Comparison of ENCODE assay signal across 8 cellular contexts in genomic region chr12:30822385-30823139, GRCh38.
DNase-seq lines count a peak whose midpoint lies in the region; ATAC-seq lines count a peak whose summit lies in the region.

No MANE protein-coding gene starts in this region.

- H3K27ac Mint-ChIP-seq in CD4-positive, alpha-beta memory T cell = peak overlapping the region in 4 of 7 donors; percentile 13 to 91 (median 75)
- H3K27ac Mint-ChIP-seq in activated naive CD8-positive, alpha-beta T cell treated with anti-CD3 and anti-CD28 coated beads, Interleukin-2, amount 50 U/mL, for 24 hours = no peak overlapping the region

- H3K36me3 Mint-ChIP-seq in CD4-positive, alpha-beta memory T cell = peaks cover 0 to 2% of the 10 kb centered on the region in 2 donors
- H3K36me3 Mint-ChIP-seq in activated naive CD8-positive, alpha-beta T cell treated with anti-CD3 and anti-CD28 coated beads, Interleukin-2, amount 50 U/mL, for 24 hours (ENCODE audit: low read depth) = no peaks in the 10 kb centered on the region

- CTCF ChIA-PET in CD4-positive, alpha-beta memory T cell (lab: Charles Lee; ENCODE audit: partially characterized antibody) = interaction anchor here (1.3 to 1.4 kb wide), 4 partner anchors 9 to 1302 kb away, joined by 3 to 6 read pairs (median 4); no protein-coding TSS in a partner anchor

- H3K9me3 Mint-ChIP-seq in CD4-positive, alpha-beta memory T cell = no peaks in the 10 kb centered on the region
- no peaks in the 10 kb centered on the region for H3K9me3 Mint-ChIP-seq in activated naive CD8-positive, alpha-beta T cell treated with anti-CD3 and anti-CD28 coated beads, Interleukin-2, amount 50 U/mL, for 24 hours

- ATAC-seq in GM21390 (IDR thresholded peaks at IDR 0.05; ENCODE audit: unreplicated experiment) (peak; percentile 56), Right ventricle myocardium superior (ENCODE audit: poor library complexity) (peak; percentile 96), GM21528 (IDR thresholded peaks at IDR 0.05; ENCODE audit: low FRiP score, unreplicated experiment) (no peak), HG03175 (IDR thresholded peaks at IDR 0.05; ENCODE audit: unreplicated experiment) (no peak)
- peak; percentile 60 for ATAC-seq in activated naive CD8-positive, alpha-beta T cell treated with anti-CD3 and anti-CD28 coated beads, Interleukin-2, amount 50 U/mL, for 24 hours

- intact Hi-C loops in CD4-positive, alpha-beta memory T cell (cut with micrococcal nuclease) = no loop called here
- intact Hi-C loops in Right ventricle myocardium superior (cut with DNase I) = no loop called here

- H2AK5ac ChIP-seq in neuronal stem cell (ENCODE audit: low read depth, low read length) = no peak overlapping the region

- no peak overlapping the region for H3K4ac ChIP-seq in neuronal stem cell (ENCODE audit: low read length)

- peak overlapping the region; percentile 70 for H3K4me2 ChIP-seq in neuronal stem cell (ENCODE audit: insufficient read depth, low read length, poor library complexity, severe bottlenecking)

- H2BK12ac ChIP-seq in neuronal stem cell (ENCODE audit: low read length) = peak overlapping the region; percentile 19

- H3K14ac ChIP-seq in neuronal stem cell (ENCODE audit: low read length) = no peak overlapping the region

- no peak overlapping the region for H2BK5ac ChIP-seq in neuronal stem cell (ENCODE audit: low read length)

- POLR2A ChIA-PET in CD4-positive, alpha-beta memory T cell (lab: Charles Lee; ENCODE audit: partially characterized antibody) = interaction anchor here (0.6 kb wide), 1 partner anchor 1721 kb away, joined by 3 read pairs; no protein-coding TSS in a partner anchor

- no peaks in the 10 kb centered on the region for H3K27me3 ChIP-seq in CD4-positive, alpha-beta memory T cell (ENCODE audit: insufficient read depth, low read length)
- H3K27me3 ChIP-seq in neuronal stem cell (ENCODE audit: control insufficient read depth in 3 of 3, insufficient read depth in 3 of 3, low read depth in 1 of 3, low read length in 3 of 3) = peaks cover 0 to 53% (median 0%) of the 10 kb centered on the region in 3 experiments

- H3K79me1 ChIP-seq in neuronal stem cell (ENCODE audit: low read depth, low read length) = no peaks in the 10 kb centered on the region

- WGBS in neuronal stem cell (ENCODE audit: extremely low coverage in 2 of 2, insufficient read length in 2 of 2, insufficient replicate concordance in 1 of 2), 2 donors = no CpG with 5 or more reads among the region's 47 CpGs

- H3K9ac ChIP-seq in neuronal stem cell (ENCODE audit: low read depth, low read length, poor library complexity) = no peak overlapping the region

- no peaks in the 10 kb centered on the region for H3K9me3 ChIP-seq in CD4-positive, alpha-beta memory T cell (ENCODE audit: control insufficient read depth in 1 of 2, low read length in 2 of 2)
- no peaks in the 10 kb centered on the region for H3K9me3 ChIP-seq in neuronal stem cell (replicated peaks in 1 of 2; ENCODE audit: control insufficient read depth in 2 of 2, insufficient read depth in 1 of 2, low read depth in 1 of 2, low read length in 2 of 2)

- H3K18ac ChIP-seq in neuronal stem cell (ENCODE audit: low read length) = peak overlapping the region; percentile 66

- H3K23ac ChIP-seq in neuronal stem cell (ENCODE audit: low read depth, low read length, poor library complexity) = no peak overlapping the region

- H4K8ac ChIP-seq in neuronal stem cell (ENCODE audit: low read depth, low read length) = peak overlapping the region; percentile 45

- H3K4me1 ChIP-seq in CD4-positive, alpha-beta memory T cell (ENCODE audit: insufficient read depth, low read length) = peaks cover 18% of the 10 kb centered on the region
- peaks cover 0 to 10% of the 10 kb centered on the region in 2 donors for H3K4me1 ChIP-seq in neuronal stem cell (ENCODE audit: control insufficient read depth in 2 of 2, insufficient read depth in 1 of 2, low read depth in 1 of 2, low read length in 2 of 2)

- peak overlapping the region; percentile 32 for H2BK15ac ChIP-seq in neuronal stem cell (ENCODE audit: low read length)

- H3K27me3 Mint-ChIP-seq in CD4-positive, alpha-beta memory T cell = peaks cover 13 to 43% of the 10 kb centered on the region in 2 donors
- peaks cover 58% of the 10 kb centered on the region for H3K27me3 Mint-ChIP-seq in activated naive CD8-positive, alpha-beta T cell treated with anti-CD3 and anti-CD28 coated beads, Interleukin-2, amount 50 U/mL, for 24 hours

- H3K4me3 Mint-ChIP-seq in CD4-positive, alpha-beta memory T cell = peak overlapping the region; percentile 89 to 97 (median 92)
- peak overlapping the region; percentile 62 for H3K4me3 Mint-ChIP-seq in activated naive CD8-positive, alpha-beta T cell treated with anti-CD3 and anti-CD28 coated beads, Interleukin-2, amount 50 U/mL, for 24 hours

- DNase-seq in CD4-positive, alpha-beta memory T cell = peak in 4 of 5 donors; percentile 22 to 37 (median 36)
- DNase-seq in NCI-H526 (lab: John Stamatoyannopoulos, UW) (peak; percentile 13 to 46), Right ventricle myocardium superior (peak; percentile 82), neuronal stem cell (ENCODE audit: low spot score) (peak; percentile 35)
- peak; percentile 50 for DNase-seq in activated naive CD8-positive, alpha-beta T cell treated with anti-CD3 and anti-CD28 coated beads, Interleukin-2, amount 50 U/mL, for 24 hours

- no peaks in the 10 kb centered on the region for H3K36me3 ChIP-seq in CD4-positive, alpha-beta memory T cell (ENCODE audit: insufficient read depth, low read length)
- H3K36me3 ChIP-seq in neuronal stem cell (replicated peaks in 1 of 2; ENCODE audit: control insufficient read depth in 2 of 2, insufficient read depth in 2 of 2, low read length in 2 of 2) = no peaks in the 10 kb centered on the region

- peak overlapping the region; percentile 46 to 61 for H3K4me3 ChIP-seq in CD4-positive, alpha-beta memory T cell (ENCODE audit: low read length in 2 of 2)
- H3K4me3 ChIP-seq in neuronal stem cell (ENCODE audit: low read length in 2 of 2) = peak overlapping the region; percentile 14 to 31

- H2AFZ ChIP-seq in neuronal stem cell (ENCODE audit: low read length) = peak overlapping the region; percentile 81

- H3K4me1 Mint-ChIP-seq in CD4-positive, alpha-beta memory T cell = peaks cover 9 to 26% (median 17%) of the 10 kb centered on the region in 4 donors
- peaks cover 16% of the 10 kb centered on the region for H3K4me1 Mint-ChIP-seq in activated naive CD8-positive, alpha-beta T cell treated with anti-CD3 and anti-CD28 coated beads, Interleukin-2, amount 50 U/mL, for 24 hours

- no peak overlapping the region for H3K27ac ChIP-seq in CD4-positive, alpha-beta memory T cell (ENCODE audit: low read depth, low read length)
- H3K27ac ChIP-seq in neuronal stem cell (replicated peaks; ENCODE audit: low read length) = no peak overlapping the region

- no peak overlapping the region for H4K91ac ChIP-seq in neuronal stem cell (ENCODE audit: low read depth, low read length, poor library complexity)

- H2BK120ac ChIP-seq in neuronal stem cell (ENCODE audit: low read depth, low read length) = no peak overlapping the region

Comparison
In these comparisons a context has a peak if more than half of its experiments do, and no peak if none do; other contexts are left out.
1. DNase-seq: peak in every context shown above with its lines; median percentile 82 in Right ventricle myocardium superior; 50 in activated naive CD8-positive, alpha-beta T cell treated with anti-CD3 and anti-CD28 coated beads, Interleukin-2, amount 50 U/mL, for 24 hours; 36 in CD4-positive, alpha-beta memory T cell; 35 in neuronal stem cell; 30 in NCI-H526.
2. ATAC-seq: peak in GM21390 (single experiment), activated naive CD8-positive, alpha-beta T cell treated with anti-CD3 and anti-CD28 coated beads, Interleukin-2, amount 50 U/mL, for 24 hours (single experiment) and Right ventricle myocardium superior (single experiment); none in GM21528 (single experiment) and HG03175 (single experiment).